In the genomic region with DNA sequence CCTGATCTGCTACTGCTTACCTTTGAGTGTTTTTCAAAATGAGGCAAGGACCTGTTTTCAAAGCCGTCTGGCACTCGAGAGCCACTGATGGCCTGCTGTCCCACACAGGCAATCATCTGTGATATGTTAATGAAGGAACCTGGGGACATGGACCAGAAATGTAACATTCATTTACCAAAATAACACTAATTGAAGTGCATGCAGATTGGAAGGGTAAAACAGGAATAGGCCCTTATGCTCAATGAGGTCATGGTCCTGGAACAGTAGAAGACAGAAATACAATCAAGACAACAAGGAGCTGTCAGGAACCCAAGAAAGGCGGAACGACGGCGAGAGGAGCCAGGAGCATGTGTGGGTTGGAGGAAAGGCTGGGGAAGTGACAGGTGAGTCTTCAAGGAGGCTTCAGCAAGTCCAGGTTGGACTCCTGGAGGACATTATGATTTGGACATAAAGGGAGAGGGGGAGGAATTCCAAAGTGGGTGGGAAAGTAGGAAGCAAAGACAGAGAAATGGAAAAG, we compare ENCODE assay signal across 17 cellular contexts. TPM values are rescaled to one million over a fixed set of nuclear protein-coding genes. Genes with fewer than 3 reads are reported as not detected.
DNase-seq lines count a peak whose midpoint lies in the region; ATAC-seq, FAIRE-seq and TF ChIP-seq lines count a peak whose summit lies in the region.
"Had no signal": no experiment of that assay in that cellular context is flagged by ENCODE, and none has a peak within 500 bp of the region (broad histone marks: within the 10 kb centered on the region; RNA-seq: fewer than 3 reads in every experiment).

No MANE protein-coding gene starts in this region.

- peaks cover 39 to 58% of the 10 kb centered on the region in 2 donors for H3K36me3 ChIP-seq in thyroid gland

- H3K4me3 ChIP-seq in thyroid gland (replicated peaks in 1 of 3) = no peak overlapping the region
- H3K4me3 ChIP-seq: BLaER1, HAP-1 had no signal

- no peaks in the 10 kb centered on the region for H3K9me3 ChIP-seq in thyroid gland
- H3K9me3 ChIP-seq: Caco-2, HAP-1 had no signal

- no peaks in the 10 kb centered on the region for H3K9me3 Mint-ChIP-seq in activated naive CD8-positive, alpha-beta T cell treated with anti-CD3 and anti-CD28 coated beads, Interleukin-2, amount 50 U/mL, for 24 hours
- H3K9me3 Mint-ChIP-seq in activated naive CD8-positive, alpha-beta T cell treated with anti-CD3 and anti-CD28 coated beads for 36 hours = no peaks in the 10 kb centered on the region
- no peaks in the 10 kb centered on the region for H3K9me3 Mint-ChIP-seq in neural crest cell
- H3K9me3 Mint-ChIP-seq: CD8-positive, alpha-beta memory T cell; HFFc6 had no signal

- TF ChIP-seq CTCF in neural crest cell (conservative IDR thresholded peaks at IDR 0.05) (no peak), thyroid gland (IDR thresholded peaks at IDR 0.05) (no peak)

- H3K27me3 ChIP-seq in thyroid gland = no peaks in the 10 kb centered on the region
- H3K27me3 ChIP-seq: BLaER1 had no signal

- no peak for TF ChIP-seq POLR2A in thyroid gland (IDR thresholded peaks at IDR 0.05)

- no peak overlapping the region for H3K4me3 Mint-ChIP-seq in activated naive CD8-positive, alpha-beta T cell treated with anti-CD3 and anti-CD28 coated beads, Interleukin-2, amount 50 U/mL, for 24 hours
- H3K4me3 Mint-ChIP-seq in activated naive CD8-positive, alpha-beta T cell treated with anti-CD3 and anti-CD28 coated beads for 36 hours = no peak overlapping the region
- H3K4me3 Mint-ChIP-seq in neural crest cell = no peak overlapping the region
- H3K4me3 Mint-ChIP-seq: CD8-positive, alpha-beta memory T cell; HFFc6 had no signal

- H3K36me3 Mint-ChIP-seq in activated naive CD8-positive, alpha-beta T cell treated with anti-CD3 and anti-CD28 coated beads, Interleukin-2, amount 50 U/mL, for 24 hours (ENCODE audit: low read depth) = peaks cover 66% of the 10 kb centered on the region
- H3K36me3 Mint-ChIP-seq in activated naive CD8-positive, alpha-beta T cell treated with anti-CD3 and anti-CD28 coated beads for 36 hours = peaks cover 51% of the 10 kb centered on the region
- H3K36me3 Mint-ChIP-seq in neural crest cell (ENCODE audit: low read depth) = peaks cover 33% of the 10 kb centered on the region

- H3K4me1 ChIP-seq in thyroid gland = peaks cover 15 to 20% of the 10 kb centered on the region in 2 donors
- H3K4me1 ChIP-seq: BLaER1, Caco-2, HAP-1 had no signal

- no peaks in the 10 kb centered on the region for H3K27me3 Mint-ChIP-seq in activated naive CD8-positive, alpha-beta T cell treated with anti-CD3 and anti-CD28 coated beads, Interleukin-2, amount 50 U/mL, for 24 hours
- H3K27me3 Mint-ChIP-seq in activated naive CD8-positive, alpha-beta T cell treated with anti-CD3 and anti-CD28 coated beads for 36 hours = no peaks in the 10 kb centered on the region
- H3K27me3 Mint-ChIP-seq in neural crest cell (ENCODE audit: low read depth) = no peaks in the 10 kb centered on the region

- peak overlapping the region; percentile 53 to 70 (median 59) for H3K27ac ChIP-seq in thyroid gland
- H3K27ac ChIP-seq: BLaER1 had no signal

- H3K27ac Mint-ChIP-seq in activated naive CD8-positive, alpha-beta T cell treated with anti-CD3 and anti-CD28 coated beads, Interleukin-2, amount 50 U/mL, for 24 hours = peak overlapping the region; percentile 6
- H3K27ac Mint-ChIP-seq in activated naive CD8-positive, alpha-beta T cell treated with anti-CD3 and anti-CD28 coated beads for 36 hours = no peak overlapping the region
- peak overlapping the region; percentile 31 for H3K27ac Mint-ChIP-seq in neural crest cell (ENCODE audit: unreplicated experiment)
- H3K27ac Mint-ChIP-seq: HFFc6 had no signal

- H3K4me1 Mint-ChIP-seq in activated naive CD8-positive, alpha-beta T cell treated with anti-CD3 and anti-CD28 coated beads, Interleukin-2, amount 50 U/mL, for 24 hours = no peaks in the 10 kb centered on the region
- no peaks in the 10 kb centered on the region for H3K4me1 Mint-ChIP-seq in activated naive CD8-positive, alpha-beta T cell treated with anti-CD3 and anti-CD28 coated beads for 36 hours
- H3K4me1 Mint-ChIP-seq in neural crest cell = no peaks in the 10 kb centered on the region

- intact Hi-C loops in thyroid gland (cut with DNase I) = loop anchor here (10.0 kb wide), 1 partner anchor 156 kb away; no protein-coding TSS in a partner anchor

- DNase-seq in activated naive CD8-positive, alpha-beta T cell treated with anti-CD3 and anti-CD28 coated beads, Interleukin-2, amount 50 U/mL, for 24 hours = no peak
- DNase-seq in activated naive CD8-positive, alpha-beta T cell treated with anti-CD3 and anti-CD28 coated beads for 36 hours = no peak
- DNase-seq in cerebellar nuclear complex (lab: John Stamatoyannopoulos, UW) (peak; percentile 27 to 47), neural crest cell (ENCODE audit: low read depth, low spot score) (no peak), thyroid gland (peak; percentile 72 to 76), NCI-H1930 (lab: John Stamatoyannopoulos, UW) (no peak), GM19239 (ENCODE audit: insufficient read length, low spot score) (no peak)
- DNase-seq: 8988T; AML-193; Caco-2; CD8-positive, alpha-beta memory T cell; HFFc6 had no signal

- no peak for FAIRE-seq in GM19239 (lab: Jason Lieb, UNC)
- FAIRE-seq: GM12891, H1 had no signal

- 61 to 62% methylated on average over 6 of the region's 6 CpGs for WGBS in thyroid gland, 2 donors

- no peak for ATAC-seq in activated naive CD8-positive, alpha-beta T cell treated with anti-CD3 and anti-CD28 coated beads, Interleukin-2, amount 50 U/mL, for 24 hours
- ATAC-seq in GM18858 (IDR thresholded peaks at IDR 0.05; ENCODE audit: unreplicated experiment) = no peak

RNA-seq across cellular contexts. Expression of a gene that starts 28.3 kb away (rescaled TPM):
- 10 to 100 TPM; 25.2 to 26.7 TPM for total RNA-seq in activated naive CD8-positive, alpha-beta T cell treated with anti-CD3 and anti-CD28 coated beads for 36 hours
- total RNA-seq in neural crest cell (28.9 and 31.4 TPM in 2 replicates), thyroid gland (10 to 100 TPM; 14.5 to 21.5 (median 16.6) TPM)

RNA-seq across cellular contexts. Expression of a gene that starts 32.6 kb away (rescaled TPM):
- total RNA-seq in activated naive CD8-positive, alpha-beta T cell treated with anti-CD3 and anti-CD28 coated beads for 36 hours = 1,000 to 10,000 TPM; 2,309 to 2,336 TPM
- total RNA-seq in neural crest cell (1,546 and 1,751 TPM in 2 replicates), thyroid gland (1,000 to 10,000 TPM; 1,742 to 3,992 (median 2,045) TPM)

Comparison
In these comparisons a context has a peak if more than half of its experiments do, and no peak if none do; other contexts are left out.
1. DNase-seq: peak in cerebellar nuclear complex (2 of 2) and thyroid gland (2 of 2); none in activated naive CD8-positive, alpha-beta T cell treated with anti-CD3 and anti-CD28 coated beads, Interleukin-2, amount 50 U/mL, for 24 hours (single experiment), activated naive CD8-positive, alpha-beta T cell treated with anti-CD3 and anti-CD28 coated beads for 36 hours (single experiment), neural crest cell (single experiment), NCI-H1930 (0 of 2) and GM19239 (single experiment).